ENCODE assay signal across 8 cellular contexts in the genomic region with DNA sequence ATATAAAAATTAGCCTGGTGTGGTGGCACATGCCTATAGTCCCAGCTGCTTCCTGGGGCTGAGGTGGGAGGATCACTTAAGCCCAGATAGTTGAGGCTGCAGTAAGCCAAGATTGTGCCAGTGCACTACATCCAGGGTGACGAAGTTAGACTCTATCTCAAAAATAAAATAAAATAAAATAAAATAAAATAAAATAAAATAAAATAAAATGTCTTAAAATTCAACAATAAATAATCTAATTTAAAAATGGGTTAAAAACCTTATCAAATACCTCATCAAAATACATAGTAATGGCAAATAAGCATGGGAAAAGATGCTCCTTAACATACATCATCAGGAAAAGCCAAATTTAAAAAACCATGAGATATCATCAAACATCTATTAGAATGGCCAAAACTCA.
"Had no signal": no experiment of that assay in that cellular context is flagged by ENCODE, and none has a peak within 500 bp of the region (broad histone marks: within the 10 kb centered on the region; RNA-seq: fewer than 3 reads in every experiment).

No MANE protein-coding gene starts in this region.

- H3K4me1 Mint-ChIP-seq: GM23338, H9 had no signal

- ATAC-seq: GM23338, HCT116 had no signal

- H3K27ac Mint-ChIP-seq: GM23338, H9, HFFc6 had no signal

- H3K4me3 Mint-ChIP-seq: GM23338, H9, HFFc6 had no signal

- DNase-seq: GM23248, GOT3, H7, H9, HCEC 1CT, HFFc6 had no signal
